Comparison of ENCODE assay signal across 13 cellular contexts in genomic region chr2:162075689-162076132, GRCh38. TPM values are rescaled to one million over a fixed set of nuclear protein-coding genes. Genes with fewer than 3 reads are reported as not detected.
DNase-seq lines count a peak whose midpoint lies in the region; TF ChIP-seq lines count a peak whose summit lies in the region.
"Had no signal": no experiment of that assay in that cellular context is flagged by ENCODE, and none has a peak within 500 bp of the region (broad histone marks: within the 10 kb centered on the region; RNA-seq: fewer than 3 reads in every experiment).

No MANE protein-coding gene starts in this region.

- no peaks in the 10 kb centered on the region for H3K36me3 Mint-ChIP-seq in type B pancreatic cell
- H3K36me3 Mint-ChIP-seq: memory B cell had no signal

- no peak for DNase-seq in left ventricle myocardium inferior
- DNase-seq in cardiac septum (ENCODE audit: low spot score), result no peak
- DNase-seq in MG63, result peak; percentile 28
- peak; percentile 57 for DNase-seq in fibroblast of pulmonary artery (ENCODE audit: low read depth)
- DNase-seq in type B pancreatic cell (ENCODE audit: extremely low spot score, unreplicated experiment), result no peak
- DNase-seq in ureter (ENCODE audit: low spot score), result no peak
- no peak for DNase-seq in GM13977 (ENCODE audit: low spot score)
- DNase-seq in NCI-H2227 treated with DMSO at 0.1 percent for 48 hours (lab: John Stamatoyannopoulos, UW), result no peak
- DNase-seq: effector memory CD8-positive, alpha-beta T cell; stimulated activated CD4-positive, alpha-beta T cell treated with anti-CD3 and anti-CD28 coated beads, Interleukin-4, amount 100 ng/mL, for 1 hour; stimulated activated naive CD8-positive, alpha-beta T cell treated with anti-CD3 and anti-CD28 coated beads, Interleukin-15, amount 100 ng/mL, for 72 hours had no signal

- H3K4me3 ChIP-seq in left ventricle myocardium inferior, result no peak overlapping the region
- no peak overlapping the region for H3K4me3 ChIP-seq in MG63
- H3K4me3 ChIP-seq in fibroblast of pulmonary artery (replicated peaks; ENCODE audit: low read depth, low read length), result no peak overlapping the region
- H3K4me3 ChIP-seq: ascending aorta had no signal

- intact Hi-C loops in left ventricle myocardium inferior (cut with micrococcal nuclease) (no loop called here), cardiac septum (cut with DNase I) (loop anchor here (2.0 kb wide), 1 partner anchor 17 kb away; no protein-coding TSS in a partner anchor)

- H3K36me3 ChIP-seq in left ventricle myocardium inferior (no peaks in the 10 kb centered on the region), MG63 (no peaks in the 10 kb centered on the region)
- H3K36me3 ChIP-seq: ascending aorta had no signal

- H3K9me3 ChIP-seq in left ventricle myocardium inferior (replicated peaks) (peaks cover 16% of the 10 kb centered on the region), MG63 (peaks cover 12% of the 10 kb centered on the region)

- peaks cover 27% of the 10 kb centered on the region for H3K4me1 Mint-ChIP-seq in type B pancreatic cell (ENCODE audit: unreplicated experiment)

- H3K27ac ChIP-seq in left ventricle myocardium inferior (replicated peaks), result peak overlapping the region; percentile 85
- H3K27ac ChIP-seq: ascending aorta had no signal

- H3K27me3 ChIP-seq in left ventricle myocardium inferior (ENCODE audit: low read depth) (no peaks in the 10 kb centered on the region), MG63 (no peaks in the 10 kb centered on the region)
- H3K27me3 ChIP-seq: ascending aorta had no signal

- H3K4me1 ChIP-seq in left ventricle myocardium inferior, result peaks cover 55% of the 10 kb centered on the region

- in situ Hi-C loops in GM13977 (cut with MboI; ENCODE audit: low pct_unique_long_range_greater_than_20kb, low sequenced_read_pairs, unreplicated experiment), result no loop called here

- H3K27me3 Mint-ChIP-seq in type B pancreatic cell, result peaks cover 44% of the 10 kb centered on the region
- H3K27me3 Mint-ChIP-seq: stimulated activated naive CD8-positive, alpha-beta T cell treated with anti-CD3 and anti-CD28 coated beads, Interleukin-15, amount 100 ng/mL, for 72 hours had no signal

- TF ChIP-seq CTCF in left ventricle myocardium inferior (IDR thresholded peaks at IDR 0.05; ENCODE audit: borderline replicate concordance), result no peak
- TF ChIP-seq CTCF in fibroblast of pulmonary artery (IDR thresholded peaks at IDR 0.05; ENCODE audit: low read length, missing control alignments), result no peak
- TF ChIP-seq CTCF in type B pancreatic cell (conservative IDR thresholded peaks at IDR 0.05), result no peak
- no peak for TF ChIP-seq CTCF in GM13977 (IDR thresholded peaks at IDR 0.05; ENCODE audit: extremely low read depth, insufficient read depth, missing control alignments)

- H3K9me3 Mint-ChIP-seq in type B pancreatic cell, result peaks cover 6% of the 10 kb centered on the region
- H3K9me3 Mint-ChIP-seq: effector memory CD8-positive, alpha-beta T cell had no signal

- H3K27ac Mint-ChIP-seq in type B pancreatic cell, result no peak overlapping the region
- H3K27ac Mint-ChIP-seq: memory B cell; stimulated activated naive CD8-positive, alpha-beta T cell treated with anti-CD3 and anti-CD28 coated beads, Interleukin-15, amount 100 ng/mL, for 72 hours had no signal

- peak overlapping the region; percentile 29 for H3K4me3 Mint-ChIP-seq in type B pancreatic cell
- H3K4me3 Mint-ChIP-seq: memory B cell had no signal

RNA-seq across cellular contexts. Expression of gene DPP4, which starts 1.7 kb away (rescaled TPM):
- total RNA-seq in left ventricle myocardium inferior, result 4.4 TPM
- total RNA-seq in cardiac septum, result 3.4 TPM
- 0.53 and 0.76 TPM in 2 replicates for total RNA-seq in MG63 (2014; rRNA removed; shearing (Covaris generic); ENCODE audit: low replicate concordance)
- 55.9 and 89.4 TPM in 2 replicates for total RNA-seq in type B pancreatic cell (ENCODE audit: low replicate concordance)
- 2.1 TPM for total RNA-seq in ureter

Comparison
In these comparisons a context has a peak if more than half of its experiments do, and no peak if none do; other contexts are left out.
1. DNase-seq: peak in MG63 (single experiment) and fibroblast of pulmonary artery (single experiment); none in left ventricle myocardium inferior (single experiment), cardiac septum (single experiment), type B pancreatic cell (single experiment), ureter (single experiment), GM13977 (single experiment) and NCI-H2227 treated with DMSO at 0.1 percent for 48 hours (single experiment).
2. RNA of gene DPP4, which starts 1.7 kb away (total RNA-seq): 55.9 to 89.4 TPM in type B pancreatic cell; 4.4 TPM in left ventricle myocardium inferior (single experiment), 3.4 TPM in cardiac septum (single experiment), 2.1 TPM in ureter (single experiment) and 0.53 to 0.76 TPM in MG63; every median in the first group is over 10 times any median in the second.